Comparison of ENCODE assay signal across 1 cellular context in the genomic region with DNA sequence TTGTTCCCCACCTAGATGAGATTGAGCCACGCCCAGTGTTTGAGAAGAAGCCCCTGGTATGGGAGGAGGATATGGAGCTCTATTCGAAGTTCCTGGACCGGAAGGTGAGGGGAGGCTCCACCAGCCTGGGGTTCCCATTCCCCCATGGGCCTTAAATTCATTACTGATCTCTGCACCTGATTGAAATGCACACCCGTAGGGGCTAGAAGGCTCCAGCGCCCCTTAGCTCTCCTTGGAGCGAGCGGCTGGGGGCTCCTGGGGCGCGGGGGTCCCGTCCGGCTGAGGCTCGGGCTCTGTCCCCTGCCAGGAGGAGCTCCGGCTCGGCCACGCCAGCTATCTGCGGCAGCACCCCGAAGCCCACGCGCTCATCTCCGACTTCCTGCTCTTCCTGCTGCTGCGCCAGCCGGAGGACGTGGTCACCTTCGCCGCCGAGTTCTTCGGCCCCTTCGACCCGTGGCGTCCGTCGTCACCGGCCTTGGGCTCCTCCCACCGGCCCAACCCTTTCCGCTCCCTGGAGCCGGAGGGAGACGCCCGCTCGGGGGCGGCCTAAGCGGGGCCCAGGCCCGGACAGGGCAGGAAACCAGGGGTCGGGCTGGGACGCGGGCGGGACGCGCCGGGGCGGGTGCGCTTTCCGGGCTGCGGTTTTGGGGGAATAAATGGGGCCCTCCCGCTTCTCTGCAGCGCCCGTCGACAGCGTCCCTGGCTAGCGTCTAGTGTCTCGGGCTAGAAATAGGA.
TF ChIP-seq lines count a peak whose summit lies in the region.

No MANE protein-coding gene starts in this region.

TF ChIP-seq in IMR-90, 13 proteins besides CTCF, POLR2A, EP300 and RAD21:
- TF ChIP-seq RFX5 (IDR thresholded peaks at IDR 0.05; ENCODE audit: low read depth, low read length): no peak
- no peak for TF ChIP-seq MAZ (IDR thresholded peaks at IDR 0.05; ENCODE audit: borderline replicate concordance, low read depth, low read length)
- no peak for TF ChIP-seq NFE2L2 (IDR thresholded peaks at IDR 0.05; ENCODE audit: low read depth, low read length)
- no peak for TF ChIP-seq MAFK (IDR thresholded peaks at IDR 0.05; ENCODE audit: low read depth, low read length)
- TF ChIP-seq, protein P1, sequence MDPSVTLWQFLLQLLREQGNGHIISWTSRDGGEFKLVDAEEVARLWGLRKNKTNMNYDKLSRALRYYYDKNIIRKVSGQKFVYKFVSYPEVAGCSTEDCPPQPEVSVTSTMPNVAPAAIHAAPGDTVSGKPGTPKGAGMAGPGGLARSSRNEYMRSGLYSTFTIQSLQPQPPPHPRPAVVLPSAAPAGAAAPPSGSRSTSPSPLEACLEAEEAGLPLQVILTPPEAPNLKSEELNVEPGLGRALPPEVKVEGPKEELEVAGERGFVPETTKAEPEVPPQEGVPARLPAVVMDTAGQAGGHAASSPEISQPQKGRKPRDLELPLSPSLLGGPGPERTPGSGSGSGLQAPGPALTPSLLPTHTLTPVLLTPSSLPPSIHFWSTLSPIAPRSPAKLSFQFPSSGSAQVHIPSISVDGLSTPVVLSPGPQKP (IDR thresholded peaks at IDR 0.05; ENCODE audit: borderline replicate concordance, low read depth, low read length): no peak
